31 cellular contexts compared by ENCODE assay signal in genomic region chr1:156532374-156532773, GRCh38. TPM values are rescaled to one million over a fixed set of nuclear protein-coding genes. Genes with fewer than 3 reads are reported as not detected.
"Had no signal": no experiment of that assay in that cellular context is flagged by ENCODE, and none has a peak within 500 bp of the region (broad histone marks: within the 10 kb centered on the region; RNA-seq: fewer than 3 reads in every experiment).

No MANE protein-coding gene starts in this region.

- H3K36me3 ChIP-seq: neural progenitor cell, ovary, prostate gland, right lobe of liver, sigmoid colon, thoracic aorta, thyroid gland, tibial nerve, uterus had no signal

- H3K9me3 ChIP-seq: ovary, prostate gland, right lobe of liver, sigmoid colon, stomach, thoracic aorta, thyroid gland, tibial nerve, upper lobe of left lung, uterus had no signal

- H2AFZ ChIP-seq: neural progenitor cell, parathyroid adenoma had no signal

- H3K27ac ChIP-seq: neural progenitor cell, ovary, parathyroid adenoma, prostate gland, right lobe of liver, sigmoid colon, skin epidermis, stomach, thoracic aorta, thyroid gland, tibial nerve, upper lobe of left lung, uterus had no signal

- H3K4me3 ChIP-seq: neural progenitor cell, ovary, prostate gland, right lobe of liver, sigmoid colon, skin epidermis, stomach, thoracic aorta, thyroid gland, tibial nerve, upper lobe of left lung, uterus had no signal

- DNase-seq: naive thymus-derived CD4-positive, alpha-beta T cell; natural killer cell; occipital lobe; ovary; right cardiac atrium; right lobe of liver; sigmoid colon; stimulated activated CD4-positive, alpha-beta T cell treated with anti-CD3 and anti-CD28 coated beads, Interleukin-15, amount 100 ng/mL, for 24 hours; stimulated activated CD4-positive, alpha-beta T cell treated with anti-CD3 and anti-CD28 coated beads, Interleukin-2, amount 100 ng/mL, for 24 hours; stimulated activated CD4-positive, alpha-beta T cell treated with anti-CD3 and anti-CD28 coated beads, Interleukin-2, amount 100 ng/mL, for 48 hours; stimulated activated CD4-positive, alpha-beta T cell treated with anti-CD3 and anti-CD28 coated beads, Interleukin-4, amount 100 ng/mL, for 24 hours; stimulated activated naive B cell treated with anti-CD40 and anti-IgM and Interleukin-4, amounts not matched to agents 10 μg/mL and 1 μg/mL and 100 μg/mL, for 72 hours; stimulated activated naive CD4-positive, alpha-beta T cell treated with Interleukin-2 at 50 U/mL for 16 hours; stomach; thyroid gland; trophoblast cell; upper lobe of left lung; uterus had no signal

- H3K27me3 ChIP-seq: neural progenitor cell, ovary, right lobe of liver, sigmoid colon, stomach, thyroid gland, tibial nerve, upper lobe of left lung, uterus had no signal

- H3K4me1 ChIP-seq: neural progenitor cell, parathyroid adenoma, prostate gland, right lobe of liver, sigmoid colon, stomach, thyroid gland, tibial nerve, uterus had no signal

- H3K4me2 ChIP-seq: neural progenitor cell had no signal

- ATAC-seq: naive thymus-derived CD4-positive, alpha-beta T cell; natural killer cell; right cardiac atrium; right lobe of liver; stimulated activated effector memory CD8-positive, alpha-beta T cell treated with anti-CD3 and anti-CD28 coated beads, Interleukin-12 subunit alpha, Interleukin-12 subunit beta, amount 100 ng/mL, for 72 hours; stimulated activated naive B cell treated with anti-CD40 and anti-IgM and Interleukin-4, amounts not matched to agents 10 μg/mL and 1 μg/mL and 100 μg/mL, for 72 hours had no signal

- H3K9ac ChIP-seq: neural progenitor cell, parathyroid adenoma had no signal

- H3K79me2 ChIP-seq: parathyroid adenoma had no signal

RNA-seq across cellular contexts. Expression of gene IQGAP3, which starts 40.0 kb away (rescaled TPM):
- polyA plus RNA-seq: naive thymus-derived CD4-positive, alpha-beta T cell; neural cell had no signal

RNA-seq across cellular contexts. Expression of gene TTC24, which starts 47.1 kb away (rescaled TPM):
- total RNA-seq: occipital lobe, osteoblast, prostate gland, renal cortical epithelial cell, right cardiac atrium, sigmoid colon, subcutaneous adipose tissue, temporal lobe, thoracic aorta, tibial nerve, urinary bladder, uterus had no signal
- polyA plus RNA-seq: neural cell, right cardiac atrium, stomach had no signal
